ENCODE assay signal across 18 cellular contexts in the genomic region with DNA sequence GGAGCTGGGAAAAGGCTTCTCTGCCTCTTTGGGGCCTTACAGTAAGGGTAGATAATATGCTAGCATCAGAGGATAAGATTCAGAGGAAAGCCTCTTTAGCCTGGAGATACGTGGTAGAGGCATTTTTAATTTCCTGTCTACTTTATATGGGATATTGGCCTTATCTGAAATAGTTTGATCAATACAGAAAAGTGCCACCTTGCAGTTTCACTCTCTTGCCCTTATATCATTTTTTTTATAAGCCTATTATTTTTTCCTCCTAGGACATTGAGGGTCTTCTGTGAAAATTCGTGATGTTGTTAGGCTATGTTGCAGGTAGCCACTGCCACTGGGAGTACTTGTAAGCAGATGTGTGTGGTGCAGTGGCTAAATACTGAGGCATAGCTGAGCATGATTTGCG. TPM values are rescaled to one million over a fixed set of nuclear protein-coding genes. Genes with fewer than 3 reads are reported as not detected.
"Had no signal": no experiment of that assay in that cellular context is flagged by ENCODE, and none has a peak within 500 bp of the region (broad histone marks: within the 10 kb centered on the region; RNA-seq: fewer than 3 reads in every experiment).

No MANE protein-coding gene starts in this region.

- H3K27ac Mint-ChIP-seq: activated CD4-positive, alpha-beta T cell treated with anti-CD3 and anti-CD28 coated beads, Interleukin-2, amount 10 ng/mL, durations not matched to agents 7 days and 5 days; activated naive CD8-positive, alpha-beta T cell treated with anti-CD3 and anti-CD28 coated beads, Interleukin-2, amount 10 ng/mL, durations not matched to agents 7 days and 5 days; type B pancreatic cell had no signal

- H3K27me3 Mint-ChIP-seq: activated CD4-positive, alpha-beta T cell treated with anti-CD3 and anti-CD28 coated beads, Interleukin-2, amount 10 ng/mL, durations not matched to agents 7 days and 5 days; activated naive CD8-positive, alpha-beta T cell treated with anti-CD3 and anti-CD28 coated beads, Interleukin-2, amount 10 ng/mL, durations not matched to agents 7 days and 5 days; type B pancreatic cell had no signal

- H3K9me3 ChIP-seq: gastrocnemius medialis, heart right ventricle, left lung, psoas muscle, spleen, suprapubic skin had no signal

- DNase-seq: activated CD4-positive, alpha-beta T cell treated with anti-CD3 and anti-CD28 coated beads, Interleukin-2, amount 10 ng/mL, durations not matched to agents 7 days and 5 days; activated CD4-positive, CD25-positive, alpha-beta regulatory T cell; activated CD8-positive, alpha-beta memory T cell treated with anti-CD3 and anti-CD28 coated beads, Interleukin-2, amount 50 U/mL, for 48 hours; activated effector memory CD4-positive, alpha-beta T cell treated with Interleukin-2 at 50 U/mL for 16 hours; activated naive CD8-positive, alpha-beta T cell treated with anti-CD3 and anti-CD28 coated beads, Interleukin-2, amount 10 ng/mL, durations not matched to agents 7 days and 5 days; aorta; gastrocnemius medialis; heart right ventricle; left lung; mesendoderm; psoas muscle; spleen; stimulated activated CD4-positive, alpha-beta T cell treated with anti-CD3 and anti-CD28 coated beads, Interleukin-1b, Interleukin-23, amount 100 ng/mL, for 48 hours; stimulated activated naive CD4-positive, alpha-beta T cell had no signal

- H3K4me3 ChIP-seq: gastrocnemius medialis, heart right ventricle, left lung, psoas muscle, spleen, suprapubic skin had no signal

- H3K27me3 ChIP-seq: gastrocnemius medialis, heart right ventricle, left lung, spleen, suprapubic skin had no signal

- ATAC-seq: gastrocnemius medialis, heart right ventricle, left lung, psoas muscle, sciatic nerve had no signal

- H3K4me1 ChIP-seq: gastrocnemius medialis, heart right ventricle, left lung, psoas muscle, spleen, suprapubic skin had no signal

- H3K27ac ChIP-seq: gastrocnemius medialis, heart right ventricle, left lung, psoas muscle, suprapubic skin had no signal

- H3K4me3 Mint-ChIP-seq: activated CD4-positive, alpha-beta T cell treated with anti-CD3 and anti-CD28 coated beads, Interleukin-2, amount 10 ng/mL, durations not matched to agents 7 days and 5 days; activated naive CD8-positive, alpha-beta T cell treated with anti-CD3 and anti-CD28 coated beads, Interleukin-2, amount 10 ng/mL, durations not matched to agents 7 days and 5 days; type B pancreatic cell had no signal

- H3K9me3 Mint-ChIP-seq: activated CD4-positive, alpha-beta T cell treated with anti-CD3 and anti-CD28 coated beads, Interleukin-2, amount 10 ng/mL, durations not matched to agents 7 days and 5 days; activated naive CD8-positive, alpha-beta T cell treated with anti-CD3 and anti-CD28 coated beads, Interleukin-2, amount 10 ng/mL, durations not matched to agents 7 days and 5 days; type B pancreatic cell had no signal

RNA-seq across cellular contexts. Expression of a gene that starts 40.1 kb away (rescaled TPM):
- total RNA-seq: bronchial epithelial cell had no signal
